Comparison of ENCODE assay signal across 19 cellular contexts in the genomic region with DNA sequence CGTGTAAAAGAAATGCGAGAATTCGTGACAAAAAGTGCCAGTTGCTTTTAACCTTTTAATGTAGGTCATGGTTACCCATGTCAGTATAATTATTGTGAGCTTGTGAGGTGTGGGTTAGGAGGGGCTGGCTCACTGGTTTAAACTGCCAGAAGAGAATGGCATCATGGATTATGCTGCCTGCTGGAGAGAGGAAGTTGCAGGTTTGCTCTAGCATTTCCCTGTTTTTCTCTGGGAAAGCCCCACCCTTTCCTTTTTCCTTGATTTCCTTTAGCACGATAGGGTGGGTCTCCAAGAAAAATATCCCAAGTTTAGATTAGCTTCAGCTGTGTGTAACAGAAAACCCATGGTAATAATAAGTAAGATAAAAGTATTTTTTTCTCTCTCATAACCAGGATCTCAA. TPM values are rescaled to one million over a fixed set of nuclear protein-coding genes. Genes with fewer than 3 reads are reported as not detected.
DNase-seq lines count a peak whose midpoint lies in the region; ATAC-seq and TF ChIP-seq lines count a peak whose summit lies in the region.
"Had no signal": no experiment of that assay in that cellular context is flagged by ENCODE, and none has a peak within 500 bp of the region (broad histone marks: within the 10 kb centered on the region; RNA-seq: fewer than 3 reads in every experiment).

No MANE protein-coding gene starts in this region.

- H3K4me2 ChIP-seq in parathyroid adenoma (ENCODE audit: low read length) (no peak overlapping the region), MM.1S (ENCODE audit: low read depth, low read length) (no peak overlapping the region)
- H3K4me2 ChIP-seq: BLaER1 treated with 17β-estradiol and CSF1 and Interleukin-3, amounts not matched to agents 10 nM and 100 nM; SK-N-SH had no signal

- H2AFZ ChIP-seq in parathyroid adenoma (no peak overlapping the region), MM.1S (ENCODE audit: low read length) (no peak overlapping the region)

- no peaks in the 10 kb centered on the region for H3K79me2 ChIP-seq in parathyroid adenoma
- no peaks in the 10 kb centered on the region for H3K79me2 ChIP-seq in MM.1S (ENCODE audit: low read length)

- WGBS in heart right ventricle, 2 donors, result 30 to 42% methylated on average over 4 of the region's 4 CpGs
- 29% methylated on average over 4 of the region's 4 CpGs for WGBS in right cardiac atrium

- H3K4me1 ChIP-seq in heart right ventricle (peaks cover 14 to 94% (median 79%) of the 10 kb centered on the region in 9 donors), right cardiac atrium (ENCODE audit: control insufficient read depth, insufficient read depth, low read length) (peaks cover 7% of the 10 kb centered on the region), parathyroid adenoma (peaks cover 7% of the 10 kb centered on the region), upper lobe of right lung (no peaks in the 10 kb centered on the region), MM.1S (ENCODE audit: low read length) (no peaks in the 10 kb centered on the region)

- H3K36me3 ChIP-seq in heart right ventricle, result peaks cover 0 to 8% (median 0%) of the 10 kb centered on the region in 9 donors
- no peaks in the 10 kb centered on the region for H3K36me3 ChIP-seq in parathyroid adenoma (ENCODE audit: control insufficient read depth, insufficient read depth, low read length)
- no peaks in the 10 kb centered on the region for H3K36me3 ChIP-seq in upper lobe of right lung
- no peaks in the 10 kb centered on the region for H3K36me3 ChIP-seq in MM.1S (replicated peaks; ENCODE audit: insufficient read depth, low read length)
- H3K36me3 ChIP-seq: BLaER1 treated with 17β-estradiol and CSF1 and Interleukin-3, amounts not matched to agents 10 nM and 100 nM had no signal

- H4K20me1 ChIP-seq in MM.1S (ENCODE audit: insufficient read depth, low read length), result no peaks in the 10 kb centered on the region
- H4K20me1 ChIP-seq: BLaER1 treated with 17β-estradiol and CSF1 and Interleukin-3, amounts not matched to agents 10 nM and 100 nM had no signal

- H3K9ac ChIP-seq in parathyroid adenoma, result no peak overlapping the region
- H3K9ac ChIP-seq in MM.1S (ENCODE audit: low read length), result no peak overlapping the region
- H3K9ac ChIP-seq: BLaER1 treated with 17β-estradiol and CSF1 and Interleukin-3, amounts not matched to agents 10 nM and 100 nM; SK-N-SH had no signal

- no peaks in the 10 kb centered on the region for H3K9me2 ChIP-seq in MM.1S (replicated peaks; ENCODE audit: insufficient read depth, low read length)
- H3K9me2 ChIP-seq: SK-N-SH had no signal

- H3K9me3 ChIP-seq in heart right ventricle (no peaks in the 10 kb centered on the region), right cardiac atrium (ENCODE audit: control insufficient read depth, low read length) (no peaks in the 10 kb centered on the region), parathyroid adenoma (ENCODE audit: control insufficient read depth, low read length) (no peaks in the 10 kb centered on the region), upper lobe of right lung (no peaks in the 10 kb centered on the region), MM.1S (replicated peaks; ENCODE audit: insufficient read depth, low read length) (no peaks in the 10 kb centered on the region)
- H3K9me3 ChIP-seq: BLaER1 treated with 17β-estradiol and CSF1 and Interleukin-3, amounts not matched to agents 10 nM and 100 nM; SK-N-SH had no signal

- H3K27ac ChIP-seq in heart right ventricle (peak overlapping the region; percentile 47 to 89 (median 72)), right cardiac atrium (ENCODE audit: low read length) (peak overlapping the region; percentile 75), parathyroid adenoma (peak overlapping the region; percentile 64), upper lobe of right lung (peak overlapping the region; percentile 56), MM.1S (ENCODE audit: low read length) (no peak overlapping the region)
- H3K27ac ChIP-seq: BLaER1 treated with 17β-estradiol and CSF1 and Interleukin-3, amounts not matched to agents 10 nM and 100 nM had no signal

- ATAC-seq in heart right ventricle (peak in 7 of 8 donors; percentile 18 to 76 (median 48)), right cardiac atrium (peak; percentile 69 to 86), upper lobe of right lung (peak; percentile 18), GM18870 (IDR thresholded peaks at IDR 0.05; ENCODE audit: unreplicated experiment) (no peak)
- ATAC-seq: CD8-positive, alpha-beta T cell had no signal

- TF ChIP-seq CTCF in heart right ventricle (IDR thresholded peaks at IDR 0.05), result no peak
- no peak for TF ChIP-seq CTCF in parathyroid adenoma (IDR thresholded peaks at IDR 0.05)
- no peak for TF ChIP-seq CTCF in upper lobe of right lung (IDR thresholded peaks at IDR 0.05)
- TF ChIP-seq CTCF in MM.1S (IDR thresholded peaks at IDR 0.05; ENCODE audit: low read length), result no peak

- DNase-seq in heart right ventricle (no peak), cardiac septum (ENCODE audit: low spot score) (no peak), right cardiac atrium (no peak), upper lobe of right lung (no peak), OCI-M1 (lab: John Stamatoyannopoulos, UW) (no peak), MM.1S (no peak)
- DNase-seq: 8988T; CD8-positive, alpha-beta T cell; Karpas-422; NCI-H1417 treated with DMSO at 0.1 percent for 48 hours; NCI-H187; NCI-H446; NCI-H526; RPMI8226; SIG-M5; SK-N-SH had no signal

- H3K27me3 ChIP-seq in heart right ventricle, result peaks cover 0 to 4% (median 0%) of the 10 kb centered on the region in 7 donors
- no peaks in the 10 kb centered on the region for H3K27me3 ChIP-seq in right cardiac atrium (ENCODE audit: control insufficient read depth, insufficient read depth)
- H3K27me3 ChIP-seq in parathyroid adenoma (ENCODE audit: control insufficient read depth, insufficient read depth, low read length), result no peaks in the 10 kb centered on the region
- H3K27me3 ChIP-seq in upper lobe of right lung, result peaks cover 3% of the 10 kb centered on the region
- H3K27me3 ChIP-seq in MM.1S (replicated peaks; ENCODE audit: insufficient read depth, low read length), result no peaks in the 10 kb centered on the region

- intact Hi-C loops in heart right ventricle (cut with DNase I) (no loop called here), cardiac septum (cut with DNase I) (no loop called here), right cardiac atrium (cut with DNase I) (no loop called here), upper lobe of right lung (cut with DNase I) (no loop called here)

- no peaks in the 10 kb centered on the region for H3F3A ChIP-seq in MM.1S (ENCODE audit: insufficient read depth, low read length)

- H3K4me3 ChIP-seq in heart right ventricle, result no peak overlapping the region
- no peak overlapping the region for H3K4me3 ChIP-seq in right cardiac atrium (ENCODE audit: low read length)
- no peak overlapping the region for H3K4me3 ChIP-seq in parathyroid adenoma (ENCODE audit: low read depth, low read length)
- H3K4me3 ChIP-seq in upper lobe of right lung, result no peak overlapping the region
- H3K4me3 ChIP-seq in MM.1S (ENCODE audit: low read length), result no peak overlapping the region
- H3K4me3 ChIP-seq: BLaER1 treated with 17β-estradiol and CSF1 and Interleukin-3, amounts not matched to agents 10 nM and 100 nM had no signal

RNA-seq across cellular contexts. Expression of gene NDRG4, which starts 24.7 kb away (rescaled TPM):
- total RNA-seq in heart right ventricle (100 to 1,000 TPM; 336 to 821 (median 630) TPM), cardiac septum (607 TPM), right cardiac atrium (100 to 1,000 TPM in 1 of 4 donors, 10 to 100 TPM in 3; 53.5 to 155 (median 97.3) TPM), upper lobe of right lung (48.1 TPM)
- polyA plus RNA-seq in heart right ventricle (100 to 1,000 TPM; 286 to 507 TPM), right cardiac atrium (164 TPM)
- total RNA-seq: CD8-positive, alpha-beta T cell had no signal

RNA-seq across cellular contexts. Expression of gene SETD6, which starts 40.1 kb away (rescaled TPM):
- total RNA-seq in heart right ventricle (10 to 100 TPM in 8 of 10 donors, 1 to 10 TPM in 2; 8.9 to 16.0 (median 11.8) TPM), cardiac septum (12.4 TPM), right cardiac atrium (10 to 100 TPM in 2 of 4 donors, 1 to 10 TPM in 2; 9.7 to 12.4 (median 11.1) TPM), upper lobe of right lung (22.0 TPM)
- polyA plus RNA-seq in heart right ventricle (10 to 100 TPM; 11.8 to 18.9 TPM), right cardiac atrium (8.5 TPM)
